ENCODE assay signal across 9 cellular contexts in genomic region chr10:133325761-133326463, GRCh38. TPM values are rescaled to one million over a fixed set of nuclear protein-coding genes. Genes with fewer than 3 reads are reported as not detected.
A peak's percentile ranks its signal among the peaks of the same experiment; 100 is the strongest.
DNase-seq lines count a peak whose midpoint lies in the region; ATAC-seq lines count a peak whose summit lies in the region.
"Had no signal": no experiment of that assay in that cellular context is flagged by ENCODE, and none has a peak within 500 bp of the region (broad histone marks: within the 10 kb centered on the region; RNA-seq: fewer than 3 reads in every experiment).

No MANE protein-coding gene starts in this region.

- peaks cover 45% of the 10 kb centered on the region for H3K27me3 Mint-ChIP-seq in activated naive CD8-positive, alpha-beta T cell treated with anti-CD3 and anti-CD28 coated beads, Interleukin-2, amount 10 ng/mL, durations not matched to agents 7 days and 5 days

- H3K27ac ChIP-seq in skeletal muscle tissue (ENCODE audit: low read depth, low read length): no peak overlapping the region

- peak overlapping the region; percentile 42 for H3K4me3 ChIP-seq in H7 (ENCODE audit: insufficient read depth, low read depth, low read length)
- peak overlapping the region; percentile 47 for H3K4me3 ChIP-seq in iPS-11a (ENCODE audit: low read depth, low read length)
- H3K4me3 ChIP-seq in skeletal muscle tissue (ENCODE audit: low read length in 3 of 3): peak overlapping the region in 2 of 3 donors; percentile 4 to 45

- no peaks in the 10 kb centered on the region for H3K36me3 ChIP-seq in H7 (replicated peaks; ENCODE audit: control insufficient read depth, insufficient read depth, low read length)
- H3K36me3 ChIP-seq in skeletal muscle tissue (ENCODE audit: control insufficient read depth in 3 of 3, insufficient read depth in 3 of 3, low read length in 3 of 3): no peaks in the 10 kb centered on the region

- H3K4me1 ChIP-seq in skeletal muscle tissue (ENCODE audit: control insufficient read depth in 3 of 3, insufficient read depth in 3 of 3, low read length in 3 of 3): peaks cover 7 to 17% (median 13%) of the 10 kb centered on the region in 3 donors

- H3K27ac Mint-ChIP-seq in activated naive CD8-positive, alpha-beta T cell treated with anti-CD3 and anti-CD28 coated beads, Interleukin-2, amount 10 ng/mL, durations not matched to agents 7 days and 5 days: no peak overlapping the region

- POLR2A ChIA-PET in activated naive CD8-positive, alpha-beta T cell treated with anti-CD3 and anti-CD28 coated beads, Interleukin-2, amount 10 ng/mL, durations not matched to agents 7 days and 5 days (lab: Charles Lee): no interaction called here

- no peak for ATAC-seq in activated naive CD8-positive, alpha-beta T cell treated with anti-CD3 and anti-CD28 coated beads, Interleukin-2, amount 10 ng/mL, durations not matched to agents 7 days and 5 days (ENCODE audit: low read depth)
- ATAC-seq in HG03354 (IDR thresholded peaks at IDR 0.05; ENCODE audit: poor library complexity, severe bottlenecking, unreplicated experiment) (no peak), HG03457 (IDR thresholded peaks at IDR 0.05; ENCODE audit: unreplicated experiment) (no peak)

- no peaks in the 10 kb centered on the region for H3K9me3 Mint-ChIP-seq in activated naive CD8-positive, alpha-beta T cell treated with anti-CD3 and anti-CD28 coated beads, Interleukin-2, amount 10 ng/mL, durations not matched to agents 7 days and 5 days

- H3K9me3 ChIP-seq in skeletal muscle tissue (ENCODE audit: control insufficient read depth in 3 of 3, low read length in 3 of 3): no peaks in the 10 kb centered on the region

- no peaks in the 10 kb centered on the region for H3K36me3 Mint-ChIP-seq in activated naive CD8-positive, alpha-beta T cell treated with anti-CD3 and anti-CD28 coated beads, Interleukin-2, amount 10 ng/mL, durations not matched to agents 7 days and 5 days

- H3K4me3 Mint-ChIP-seq in activated naive CD8-positive, alpha-beta T cell treated with anti-CD3 and anti-CD28 coated beads, Interleukin-2, amount 10 ng/mL, durations not matched to agents 7 days and 5 days: peak overlapping the region; percentile 73

- H3K27me3 ChIP-seq in H7 (ENCODE audit: control insufficient read depth, insufficient read depth, low read length) (peaks cover 55% of the 10 kb centered on the region), skeletal muscle tissue (ENCODE audit: control insufficient read depth in 3 of 3, insufficient read depth in 3 of 3, low read length in 3 of 3) (peaks cover 48 to 58% (median 55%) of the 10 kb centered on the region in 3 donors)

- no peak overlapping the region for H3K9ac ChIP-seq in skeletal muscle tissue (ENCODE audit: low read depth in 1 of 3, low read length in 3 of 3)

- no peaks in the 10 kb centered on the region for H3K4me1 Mint-ChIP-seq in activated naive CD8-positive, alpha-beta T cell treated with anti-CD3 and anti-CD28 coated beads, Interleukin-2, amount 10 ng/mL, durations not matched to agents 7 days and 5 days

- DNase-seq in H7 (peak; percentile 85), T-helper 9 cell (no peak)
- no peak for DNase-seq in activated naive CD8-positive, alpha-beta T cell treated with anti-CD3 and anti-CD28 coated beads, Interleukin-2, amount 10 ng/mL, durations not matched to agents 7 days and 5 days
- DNase-seq in activated naive CD4-positive, alpha-beta T cell treated with anti-CD3 and anti-CD28 coated beads, Interleukin-2, amount 50 U/mL, for 16 hours: no peak
- DNase-seq: effector CD8-positive, alpha-beta T cell had no signal

RNA-seq across cellular contexts. Expression of gene CALY, which starts 10.8 kb away (rescaled TPM):
- 2.2 TPM in 1 of 2 replicates, not detected in the other for total RNA-seq in H7 (2014; rRNA removed; shearing (Covaris generic))
- 1 to 10 TPM; 3.1 to 3.6 TPM for total RNA-seq in activated naive CD8-positive, alpha-beta T cell treated with anti-CD3 and anti-CD28 coated beads, Interleukin-2, amount 10 ng/mL, durations not matched to agents 7 days and 5 days
- total RNA-seq in skeletal muscle tissue: not detected

RNA-seq across cellular contexts. Expression of gene ZNF511, which starts 17.2 kb away (rescaled TPM):
- total RNA-seq in H7 (2014; rRNA removed; shearing (Covaris generic)): 46.9 and 48.7 TPM in 2 replicates
- 10 to 100 TPM; 44.5 to 47.4 TPM for total RNA-seq in activated naive CD8-positive, alpha-beta T cell treated with anti-CD3 and anti-CD28 coated beads, Interleukin-2, amount 10 ng/mL, durations not matched to agents 7 days and 5 days
- total RNA-seq in skeletal muscle tissue: 30.3 TPM

RNA-seq across cellular contexts. Expression of gene TUBGCP2, which starts 17.2 kb away (rescaled TPM):
- 46.4 and 47.1 TPM in 2 replicates for total RNA-seq in H7 (2014; rRNA removed; shearing (Covaris generic))
- total RNA-seq in activated naive CD8-positive, alpha-beta T cell treated with anti-CD3 and anti-CD28 coated beads, Interleukin-2, amount 10 ng/mL, durations not matched to agents 7 days and 5 days: 10 to 100 TPM; 56.4 to 69.3 TPM
- total RNA-seq in skeletal muscle tissue: 39.7 TPM

RNA-seq across cellular contexts. Expression of gene PRAP1, which starts 21.3 kb away (rescaled TPM):
- total RNA-seq in H7 (2014; rRNA removed; shearing (Covaris generic)): not detected in 2 replicates
- not detected for total RNA-seq in activated naive CD8-positive, alpha-beta T cell treated with anti-CD3 and anti-CD28 coated beads, Interleukin-2, amount 10 ng/mL, durations not matched to agents 7 days and 5 days
- not detected for total RNA-seq in skeletal muscle tissue

RNA-seq across cellular contexts. Expression of gene FUOM, which starts 31.9 kb away (rescaled TPM):
- 27.2 and 50.5 TPM in 2 replicates for total RNA-seq in H7 (2014; rRNA removed; shearing (Covaris generic))
- total RNA-seq in activated naive CD8-positive, alpha-beta T cell treated with anti-CD3 and anti-CD28 coated beads, Interleukin-2, amount 10 ng/mL, durations not matched to agents 7 days and 5 days: 10 to 100 TPM; 15.4 to 17.3 TPM
- total RNA-seq in skeletal muscle tissue: 9.4 TPM
